ENCODE assay signal across 26 cellular contexts in the genomic region with DNA sequence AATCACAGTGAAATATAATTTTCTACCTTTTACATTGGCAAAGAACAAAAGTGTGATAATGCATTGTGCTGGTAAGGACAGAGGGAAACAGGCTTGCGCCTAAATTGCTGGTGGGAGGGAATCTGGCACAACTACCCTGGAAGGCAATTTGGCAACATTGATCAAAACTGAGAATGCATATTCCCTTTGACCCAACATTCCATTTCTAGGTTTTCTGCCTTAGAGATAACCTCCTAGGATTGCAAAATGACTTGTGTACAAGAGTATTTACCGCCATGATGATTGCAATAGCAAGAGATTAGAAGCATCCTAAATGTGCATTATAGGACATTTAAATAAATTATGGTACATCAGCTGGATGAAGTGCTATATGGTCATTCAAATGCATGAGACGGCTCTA.
"Had no signal": no experiment of that assay in that cellular context is flagged by ENCODE, and none has a peak within 500 bp of the region (broad histone marks: within the 10 kb centered on the region; RNA-seq: fewer than 3 reads in every experiment).

No MANE protein-coding gene starts in this region.

- H3K4me3 ChIP-seq: colonic mucosa, esophagus squamous epithelium, gastrocnemius medialis, heart right ventricle, left lung, lower lobe of right lung, mucosa of descending colon had no signal

- H3K4me3 Mint-ChIP-seq: dendritic cell treated with granulocyte-macrophage colony-stimulating factor and Interleukin-4, amounts not matched to agents 40 ng/mL and 50 ng/mL, for 4 days; effector memory CD8-positive, alpha-beta T cell; endodermal cell; mesothelial cell of epicardium; naive B cell had no signal

- H3K4me1 ChIP-seq: colonic mucosa, gastrocnemius medialis had no signal

- H3K27ac Mint-ChIP-seq: dendritic cell treated with granulocyte-macrophage colony-stimulating factor and Interleukin-4, amounts not matched to agents 40 ng/mL and 50 ng/mL, for 4 days; effector memory CD8-positive, alpha-beta T cell; endodermal cell; mesothelial cell of epicardium had no signal

- DNase-seq: colonic mucosa; cortex of kidney; effector CD8-positive, alpha-beta T cell; effector memory CD8-positive, alpha-beta T cell; endodermal cell; erythroblast; esophagus squamous epithelium; foreskin fibroblast; foreskin melanocyte; gastrocnemius medialis; glutamatergic neuron; heart right ventricle; hippocampal formation; left cardiac atrium; left lung; left ventricle myocardium superior; lower lobe of right lung; mesenchymal stem cell; mucosa of descending colon; naive B cell had no signal

- H3K27ac ChIP-seq: colonic mucosa, epithelial cell of prostate, esophagus squamous epithelium, gastrocnemius medialis, heart right ventricle, left lung, lower lobe of right lung had no signal

- ATAC-seq: effector memory CD8-positive, alpha-beta T cell; esophagus mucosa; gastrocnemius medialis; heart right ventricle; left lung; left ventricle myocardium superior; lower lobe of right lung; mucosa of descending colon had no signal

- FAIRE-seq: endometrium, keratinocyte had no signal

- H3K9me3 ChIP-seq: colonic mucosa, esophagus squamous epithelium, gastrocnemius medialis, heart right ventricle, left lung, lower lobe of right lung, mucosa of descending colon had no signal

- H3K36me3 Mint-ChIP-seq: mesothelial cell of epicardium, naive B cell had no signal
